21 cellular contexts compared by ENCODE assay signal in the genomic region with DNA sequence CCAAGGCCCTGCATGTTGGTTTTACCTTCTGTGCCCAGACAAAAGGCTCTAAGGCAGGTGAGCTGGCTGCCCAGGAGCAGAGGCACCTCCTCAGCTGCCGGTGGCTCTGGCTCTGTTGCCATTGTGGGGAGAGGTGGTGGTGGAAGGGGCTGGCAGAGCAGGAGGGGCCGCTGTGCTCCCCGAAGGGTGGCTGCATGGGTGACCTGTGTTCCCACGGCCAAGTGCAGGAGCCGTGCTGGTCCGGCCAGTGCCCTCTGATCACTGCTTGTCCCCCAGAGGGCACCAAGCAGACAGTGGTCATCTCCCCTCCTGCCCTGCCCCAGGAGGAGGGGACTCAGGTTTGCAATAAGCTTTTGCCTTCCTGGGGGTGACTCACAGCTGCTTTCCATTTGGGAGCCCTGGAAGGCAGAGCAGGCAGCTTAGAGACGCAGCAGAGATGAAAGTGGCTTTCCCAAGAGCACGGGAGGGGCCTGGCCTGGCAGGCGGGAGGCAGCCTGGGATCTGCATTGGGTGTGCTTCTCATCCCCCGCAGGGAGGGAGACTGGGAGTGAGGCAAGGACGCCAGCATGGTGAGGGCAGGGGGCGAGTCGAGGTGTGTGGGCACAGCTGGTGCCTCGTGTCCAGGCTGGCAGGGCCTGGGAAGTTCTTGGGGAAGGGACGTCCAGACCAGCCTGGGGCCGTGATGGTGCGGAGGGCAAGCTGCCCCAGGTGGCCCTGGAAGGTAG. TPM values are rescaled to one million over a fixed set of nuclear protein-coding genes. Genes with fewer than 3 reads are reported as not detected.
DNase-seq lines count a peak whose midpoint lies in the region; ATAC-seq and TF ChIP-seq lines count a peak whose summit lies in the region.
"Had no signal": no experiment of that assay in that cellular context is flagged by ENCODE, and none has a peak within 500 bp of the region (broad histone marks: within the 10 kb centered on the region; RNA-seq: fewer than 3 reads in every experiment).

No MANE protein-coding gene starts in this region.

- H3K27ac ChIP-seq in AG04450 (ENCODE audit: low read depth, low read length) (no peak overlapping the region), H9 (ENCODE audit: insufficient read length, low read depth, low read length) (no peak overlapping the region)
- H3K27ac ChIP-seq: colonic mucosa, KMS-11, tibial nerve had no signal

- peak overlapping the region; percentile 50 for H3K14ac ChIP-seq in H9 (ENCODE audit: insufficient read depth, low read length)

- no peak overlapping the region for H2AK5ac ChIP-seq in H9 (ENCODE audit: insufficient read length, low read length)

- no peak overlapping the region for H2BK20ac ChIP-seq in H9 (ENCODE audit: low read depth, low read length, poor library complexity, severe bottlenecking)

- H2BK12ac ChIP-seq in H9 (ENCODE audit: insufficient read length, low read depth, low read length), result no peak overlapping the region

- CTCF ChIA-PET in AG04450 (lab: Charles Lee), result interaction anchor here (1.5 to 3.8 kb wide), 2 partner anchors 11 to 146 kb away, joined by 6 to 33 read pairs; no protein-coding TSS in a partner anchor
- CTCF ChIA-PET in activated CD8-positive, alpha-beta memory T cell treated with anti-CD3 and anti-CD28 coated beads, Interleukin-2, amount 10 ng/mL, durations not matched to agents 7 days and 5 days (lab: Charles Lee), result no interaction called here

- no peak overlapping the region for H4K91ac ChIP-seq in H9 (ENCODE audit: insufficient read length, low read depth, low read length)

- H3K79me2 ChIP-seq in H9 (ENCODE audit: insufficient read depth, low read length), result no peaks in the 10 kb centered on the region

- H3K9me3 ChIP-seq in AG04450 (ENCODE audit: control insufficient read depth, insufficient read depth, low read length) (no peaks in the 10 kb centered on the region; the same call in 1 of the 2 replicates), H9 (ENCODE audit: control insufficient read depth, low read depth, low read length) (no peaks in the 10 kb centered on the region), T-helper 17 cell (ENCODE audit: control insufficient read depth, low read length, poor library complexity, severe bottlenecking) (no peaks in the 10 kb centered on the region)
- H3K9me3 ChIP-seq: colonic mucosa, right atrium auricular region, tibial nerve had no signal

- no peak overlapping the region for H3T11ph ChIP-seq in H9 (ENCODE audit: low read length)

- H4K5ac ChIP-seq in H9 (ENCODE audit: insufficient read length, low read depth, low read length), result no peak overlapping the region

- POLR2A ChIA-PET in AG04450 (lab: Yijun Ruan, JAX), result no interaction called here

- no peaks in the 10 kb centered on the region; a peak in 1 of 7 replicates for H3K36me3 Mint-ChIP-seq in H9 (ENCODE audit: insufficient read depth in 1 of 3, low read depth in 3 of 3)
- no peaks in the 10 kb centered on the region for H3K36me3 Mint-ChIP-seq in activated CD8-positive, alpha-beta memory T cell treated with anti-CD3 and anti-CD28 coated beads, Interleukin-2, amount 10 ng/mL, durations not matched to agents 7 days and 5 days
- H3K36me3 Mint-ChIP-seq in T-helper 17 cell (ENCODE audit: low read depth), result no peaks in the 10 kb centered on the region
- H3K36me3 Mint-ChIP-seq: natural killer cell had no signal

- DNase-seq in AG04450 (ENCODE audit: low read depth, low spot score) (peak; percentile 15), H9 (no peak), amniotic epithelial cell (ENCODE audit: low read depth) (peak; percentile 42), islet precursor cell (peak; percentile 87), NCI-H187 (lab: John Stamatoyannopoulos, UW) (no peak), T-helper 17 cell (no peak)
- no peak for DNase-seq in activated CD8-positive, alpha-beta memory T cell treated with anti-CD3 and anti-CD28 coated beads, Interleukin-2, amount 10 ng/mL, durations not matched to agents 7 days and 5 days
- DNase-seq: activated CD4-positive, alpha-beta memory T cell treated with anti-CD3 and anti-CD28 coated beads, Interleukin-2, amount 10 ng/mL, durations not matched to agents 7 days and 5 days; AML-193; amygdala; colonic mucosa; DMS 273 treated with DMSO at 0.1 percent for 48 hours; natural killer cell; NCI-H146; NCI-H446 treated with DMSO at 0.1 percent for 48 hours; stimulated activated CD8-positive, alpha-beta memory T cell treated with anti-CD3 and anti-CD28 coated beads, Interleukin-4, amount 100 ng/mL, for 48 hours had no signal

- no peak overlapping the region for H3K9ac ChIP-seq in H9 (ENCODE audit: extremely low read depth, insufficient read length, low read length)
- H3K9ac ChIP-seq: KMS-11 had no signal

- no peaks in the 10 kb centered on the region for H3K23me2 ChIP-seq in H9 (ENCODE audit: insufficient read length, low read depth, low read length, poor library complexity, severe bottlenecking)

- no peak overlapping the region for H3K4ac ChIP-seq in H9 (ENCODE audit: low read depth, low read length)

- no peak overlapping the region for H3K27ac Mint-ChIP-seq in H9
- no peak overlapping the region for H3K27ac Mint-ChIP-seq in activated CD8-positive, alpha-beta memory T cell treated with anti-CD3 and anti-CD28 coated beads, Interleukin-2, amount 10 ng/mL, durations not matched to agents 7 days and 5 days
- H3K27ac Mint-ChIP-seq in T-helper 17 cell, result no peak overlapping the region
- H3K27ac Mint-ChIP-seq: activated CD4-positive, alpha-beta memory T cell treated with anti-CD3 and anti-CD28 coated beads, Interleukin-2, amount 10 ng/mL, durations not matched to agents 7 days and 5 days; natural killer cell had no signal

- TF ChIP-seq CTCF in AG04450 (IDR thresholded peaks at IDR 0.05; ENCODE audit: low read depth, low read length) (no peak), H9 (conservative IDR thresholded peaks at IDR 0.05) (no peak)

- H3K79me1 ChIP-seq in H9 (ENCODE audit: insufficient read depth, low read depth, low read length, poor library complexity, severe bottlenecking), result no peaks in the 10 kb centered on the region

- H3K4me3 Mint-ChIP-seq in H9 (no peak overlapping the region), T-helper 17 cell (no peak overlapping the region)
- H3K4me3 Mint-ChIP-seq in activated CD8-positive, alpha-beta memory T cell treated with anti-CD3 and anti-CD28 coated beads, Interleukin-2, amount 10 ng/mL, durations not matched to agents 7 days and 5 days, result no peak overlapping the region
- H3K4me3 Mint-ChIP-seq: activated CD4-positive, alpha-beta memory T cell treated with anti-CD3 and anti-CD28 coated beads, Interleukin-2, amount 10 ng/mL, durations not matched to agents 7 days and 5 days; natural killer cell had no signal

- H3K4me1 ChIP-seq in H9 (ENCODE audit: insufficient read depth, low read length), result no peaks in the 10 kb centered on the region
- H3K4me1 ChIP-seq: colonic mucosa, tibial nerve had no signal

- no peak overlapping the region for H3K4me2 ChIP-seq in H9 (ENCODE audit: insufficient read depth, insufficient read length, low read length)
- H3K4me2 ChIP-seq: KMS-11 had no signal

- H3K56ac ChIP-seq in H9 (ENCODE audit: insufficient read length, low read depth, low read length), result no peak overlapping the region

- no peak overlapping the region for H2BK120ac ChIP-seq in H9 (ENCODE audit: low read depth, low read length, poor library complexity, severe bottlenecking)

- no peak for ATAC-seq in activated CD8-positive, alpha-beta memory T cell treated with anti-CD3 and anti-CD28 coated beads, Interleukin-2, amount 10 ng/mL, durations not matched to agents 7 days and 5 days
- no peak for ATAC-seq in T-helper 17 cell
- ATAC-seq in GM19035 (IDR thresholded peaks at IDR 0.05; ENCODE audit: unreplicated experiment), result no peak
- ATAC-seq: esophagus mucosa, natural killer cell had no signal

- no CpG with 5 or more reads among the region's 17 CpGs for WGBS in H9 (ENCODE audit: extremely low coverage, insufficient read length, low lambda C conversion rate)

- H3K4me1 Mint-ChIP-seq in H9 (peaks cover 12 to 37% of the 10 kb centered on the region in 2 experiments), T-helper 17 cell (peaks cover under 1% of the 10 kb centered on the region)
- H3K4me1 Mint-ChIP-seq in activated CD8-positive, alpha-beta memory T cell treated with anti-CD3 and anti-CD28 coated beads, Interleukin-2, amount 10 ng/mL, durations not matched to agents 7 days and 5 days, result no peaks in the 10 kb centered on the region
- H3K4me1 Mint-ChIP-seq: activated CD4-positive, alpha-beta memory T cell treated with anti-CD3 and anti-CD28 coated beads, Interleukin-2, amount 10 ng/mL, durations not matched to agents 7 days and 5 days had no signal

- no peak overlapping the region for H3K23ac ChIP-seq in H9 (ENCODE audit: insufficient read length, low read depth, low read length)

- peaks cover 98% of the 10 kb centered on the region for H3K27me3 Mint-ChIP-seq in H9 (ENCODE audit: low read depth)
- peaks cover 14% of the 10 kb centered on the region for H3K27me3 Mint-ChIP-seq in activated CD8-positive, alpha-beta memory T cell treated with anti-CD3 and anti-CD28 coated beads, Interleukin-2, amount 10 ng/mL, durations not matched to agents 7 days and 5 days
- peaks cover 22% of the 10 kb centered on the region for H3K27me3 Mint-ChIP-seq in T-helper 17 cell

- no peak overlapping the region for H4K8ac ChIP-seq in H9 (replicated peaks; ENCODE audit: insufficient read length, low read depth, low read length)

- no peak overlapping the region for H2BK15ac ChIP-seq in H9 (ENCODE audit: low read depth, low read length)

- no peak overlapping the region for H2AFZ ChIP-seq in H9 (ENCODE audit: low read length)

- H4K20me1 ChIP-seq in H9 (ENCODE audit: control insufficient read depth, insufficient read depth, insufficient read length), result peaks cover 4% of the 10 kb centered on the region

- H3K27me3 ChIP-seq in AG04450 (ENCODE audit: control insufficient read depth, insufficient read depth, low read length) (peaks cover 10% of the 10 kb centered on the region), H9 (ENCODE audit: insufficient read depth, low read length) (peaks cover 40% of the 10 kb centered on the region; the same call in 1 of the 2 replicates)
- H3K27me3 ChIP-seq: colonic mucosa, right atrium auricular region had no signal

- no peaks in the 10 kb centered on the region; a peak in 1 of 5 replicates for H3K9me3 Mint-ChIP-seq in H9
- H3K9me3 Mint-ChIP-seq in activated CD8-positive, alpha-beta memory T cell treated with anti-CD3 and anti-CD28 coated beads, Interleukin-2, amount 10 ng/mL, durations not matched to agents 7 days and 5 days (ENCODE audit: low read depth), result no peaks in the 10 kb centered on the region
- H3K9me3 Mint-ChIP-seq: activated CD4-positive, alpha-beta memory T cell treated with anti-CD3 and anti-CD28 coated beads, Interleukin-2, amount 10 ng/mL, durations not matched to agents 7 days and 5 days; natural killer cell had no signal

- no peak overlapping the region for H3K4me3 ChIP-seq in AG04450 (ENCODE audit: low read depth, low read length)
- H3K4me3 ChIP-seq: colonic mucosa, right atrium auricular region, tibial nerve had no signal

- H2BK5ac ChIP-seq in H9 (ENCODE audit: insufficient read length, low read length), result no peak overlapping the region

- no peak overlapping the region for H3K18ac ChIP-seq in H9 (ENCODE audit: insufficient read length, low read depth, low read length)

RNA-seq across cellular contexts. Expression of a gene that starts 28.7 kb away (rescaled TPM):
- polyA plus RNA-seq in AG04450 (2011; rRNA removed), result not detected in 2 replicates
- not detected in 2 replicates for polyA minus RNA-seq in AG04450 (2011; rRNA and poly(A)+ RNA removed)
- 0.26 TPM in 1 of 2 replicates, not detected in the other for total RNA-seq in H9 (2021)
- not detected for total RNA-seq in activated CD8-positive, alpha-beta memory T cell treated with anti-CD3 and anti-CD28 coated beads, Interleukin-2, amount 10 ng/mL, durations not matched to agents 7 days and 5 days
- not detected for total RNA-seq in T-helper 17 cell
- total RNA-seq: activated CD4-positive, alpha-beta memory T cell treated with anti-CD3 and anti-CD28 coated beads, Interleukin-2, amount 10 ng/mL, durations not matched to agents 7 days and 5 days had no signal

RNA-seq across cellular contexts. Expression of a gene that starts 40.4 kb away (rescaled TPM):
- polyA plus RNA-seq in AG04450 (2011; rRNA removed), result 150 and 191 TPM in 2 replicates
- polyA minus RNA-seq in AG04450 (2011; rRNA and poly(A)+ RNA removed), result 32.3 and 42.5 TPM in 2 replicates
- 84.3 and 85.9 TPM in 2 replicates for total RNA-seq in H9 (2021)
- 10 to 100 TPM; 77.2 to 87.6 TPM for total RNA-seq in activated CD8-positive, alpha-beta memory T cell treated with anti-CD3 and anti-CD28 coated beads, Interleukin-2, amount 10 ng/mL, durations not matched to agents 7 days and 5 days
- total RNA-seq in T-helper 17 cell, result 10 to 100 TPM; 77.4 to 82.8 TPM

RNA-seq across cellular contexts. Expression of a gene that starts 50.1 kb away (rescaled TPM):
- 0.05 TPM in 1 of 2 replicates, not detected in the other for polyA plus RNA-seq in AG04450 (2011; rRNA removed)
- polyA minus RNA-seq in AG04450 (2011; rRNA and poly(A)+ RNA removed), result not detected in 2 replicates
- total RNA-seq in H9 (2021), result 0.33 and 0.37 TPM in 2 replicates
- not detected for total RNA-seq in activated CD8-positive, alpha-beta memory T cell treated with anti-CD3 and anti-CD28 coated beads, Interleukin-2, amount 10 ng/mL, durations not matched to agents 7 days and 5 days
- total RNA-seq in T-helper 17 cell, result not detected
- total RNA-seq: activated CD4-positive, alpha-beta memory T cell treated with anti-CD3 and anti-CD28 coated beads, Interleukin-2, amount 10 ng/mL, durations not matched to agents 7 days and 5 days; esophagus mucosa; right atrium auricular region; tibial nerve had no signal

Comparison
In these comparisons a context has a peak if more than half of its experiments do, and no peak if none do; other contexts are left out.
1. DNase-seq: peak in AG04450 (single experiment), amniotic epithelial cell (single experiment) and islet precursor cell (single experiment); none in H9 (single experiment), activated CD8-positive, alpha-beta memory T cell treated with anti-CD3 and anti-CD28 coated beads, Interleukin-2, amount 10 ng/mL, durations not matched to agents 7 days and 5 days (single experiment), NCI-H187 (0 of 2) and T-helper 17 cell (0 of 3).